ENCODE assay signal across 10 cellular contexts in genomic region chr3:184757010-184757651, GRCh38. TPM values are rescaled to one million over a fixed set of nuclear protein-coding genes. Genes with fewer than 3 reads are reported as not detected.
DNase-seq lines count a peak whose midpoint lies in the region; ATAC-seq, FAIRE-seq and TF ChIP-seq lines count a peak whose summit lies in the region.
"Had no signal": no experiment of that assay in that cellular context is flagged by ENCODE, and none has a peak within 500 bp of the region (broad histone marks: within the 10 kb centered on the region; RNA-seq: fewer than 3 reads in every experiment).

No MANE protein-coding gene starts in this region.

- CTCF ChIA-PET in GM12878 (lab: Yijun Ruan, JAX) = interaction anchor here (0.6 kb wide), 1 partner anchor 178 kb away, joined by 3 read pairs; no protein-coding TSS in a partner anchor

- peak overlapping the region; percentile 44 for H3K4me2 ChIP-seq in GM12878 (ENCODE audit: control insufficient read depth, insufficient read depth)

- 33% methylated on average over 17 of the region's 17 CpGs for WGBS in GM12878 (ENCODE audit: insufficient coverage, insufficient replicate concordance, low lambda C conversion rate, missing lambda C conversion rate)

- ATAC-seq in GM12878 (peak; percentile 53), left lung (peak; percentile 68), GM21825 (IDR thresholded peaks at IDR 0.05; ENCODE audit: unreplicated experiment) (no peak), GM21717 (IDR thresholded peaks at IDR 0.05; ENCODE audit: unreplicated experiment) (no peak), GM18520 (IDR thresholded peaks at IDR 0.05; ENCODE audit: unreplicated experiment) (no peak)

- H4K20me1 ChIP-seq in GM12878 (ENCODE audit: control insufficient read depth, insufficient read depth) = no peaks in the 10 kb centered on the region

- in situ Hi-C loops in GM12878 (cut with MboI) = no loop called here

- H3K27me3 ChIP-seq in MG63 (no peaks in the 10 kb centered on the region), GM12878 (replicated peaks in 1 of 2; ENCODE audit: control insufficient read depth in 2 of 2, insufficient read depth in 2 of 2, low read length in 1 of 2) (no peaks in the 10 kb centered on the region), left lung (no peaks in the 10 kb centered on the region)

- intact Hi-C loops in GM12878 (cut with micrococcal nuclease; ENCODE audit: unreplicated experiment) = no loop called here
- intact Hi-C loops in left lung (cut with DNase I) = no loop called here

- SMC1A ChIA-PET in GM12878 (lab: Charles Lee; ENCODE audit: uncharacterized antibody, unreplicated experiment) = no interaction called here

- peak overlapping the region; percentile 48 for H2AFZ ChIP-seq in GM12878 (ENCODE audit: control insufficient read depth, low read depth, low read length)

- TF ChIP-seq RAD21 in GM12878 (IDR thresholded peaks at IDR 0.05; ENCODE audit: insufficient read depth, low read depth, low read length) = no peak

- FAIRE-seq in GM12878 (lab: Jason Lieb, UNC) = no peak
- FAIRE-seq: frontal cortex had no signal

- TF ChIP-seq CTCF in GM12878 (IDR thresholded peaks at IDR 0.05 in 2 of 3, conservative IDR thresholded peaks at IDR 0.05 in 1 of 3; ENCODE audit: control insufficient read depth in 2 of 3, extremely low read depth in 1 of 3, insufficient read depth in 1 of 3, low read depth in 3 of 3, low read length in 3 of 3) (no peak), left lung (IDR thresholded peaks at IDR 0.05) (no peak)

- H3K79me2 ChIP-seq in GM12878 (ENCODE audit: control insufficient read depth, insufficient read depth, low read length) = no peaks in the 10 kb centered on the region

- POLR2A ChIA-PET in GM12878 (lab: Charles Lee) = interaction anchor here (0.5 kb wide), 1 partner anchor 205 kb away, joined by 3 read pairs; no protein-coding TSS in a partner anchor

- no peaks in the 10 kb centered on the region for H3K9me3 ChIP-seq in MG63
- H3K9me3 ChIP-seq in GM12878 (replicated peaks; ENCODE audit: control insufficient read depth, insufficient read depth, low read length) = no peaks in the 10 kb centered on the region
- H3K9me3 ChIP-seq in left lung = no peaks in the 10 kb centered on the region

- TF ChIP-seq POLR2A in GM12878 (IDR thresholded peaks at IDR 0.05; ENCODE audit: low read depth, low read length) = no peak

- no peaks in the 10 kb centered on the region for H3K36me3 ChIP-seq in MG63
- H3K36me3 ChIP-seq in GM12878 (ENCODE audit: control insufficient read depth in 2 of 2, insufficient read depth in 2 of 2, low read length in 1 of 2) = no peaks in the 10 kb centered on the region
- no peaks in the 10 kb centered on the region for H3K36me3 ChIP-seq in left lung

- no peak for TF ChIP-seq EP300 in GM12878 (IDR thresholded peaks at IDR 0.05; ENCODE audit: borderline replicate concordance in 1 of 2, control insufficient read depth in 1 of 2, low read depth in 2 of 2, low read length in 2 of 2)

- no TSS peak for BruUV-seq in GM12878 (replicated peaks; lab: Mats Ljungman, UMichigan)

- H3K4me1 ChIP-seq in GM12878 (ENCODE audit: control insufficient read depth, insufficient read depth, low read length) = peaks cover 4% of the 10 kb centered on the region; the same call in 1 of the 2 replicates
- no peaks in the 10 kb centered on the region for H3K4me1 ChIP-seq in left lung

- RAD21 ChIA-PET in GM12878 (lab: Charles Lee; ENCODE audit: unreplicated experiment) = no interaction called here

- no peak overlapping the region for H3K9ac ChIP-seq in GM12878 (ENCODE audit: control insufficient read depth, insufficient read depth, low read length)

- DNase-seq in MG63 (peak; percentile 91), GM12878 (ENCODE audit: low read depth, low spot score) (no peak), left lung (peak in 1 of 2 donors; percentile 64), superior temporal gyrus (ENCODE audit: extremely low spot score) (peak; percentile 64), NCI-H1436 (lab: John Stamatoyannopoulos, UW) (no peak)
- DNase-seq: stimulated activated naive CD4-positive, alpha-beta T cell had no signal

- H3K4me3 ChIP-seq in MG63 = 0 out of 2 replicates have a peak overlapping the region, but pooled peaks have one; percentile 5
- H3K4me3 ChIP-seq in GM12878 = no peak overlapping the region
- no peak overlapping the region for H3K4me3 ChIP-seq in left lung

- H3K27ac ChIP-seq in GM12878 (ENCODE audit: control insufficient read depth, insufficient read depth) (no peak overlapping the region), left lung (peak overlapping the region; percentile 1 to 39)

TF ChIP-seq in GM12878, 131 proteins besides CTCF, POLR2A, EP300 and RAD21 (continues in another document):
- TF ChIP-seq MYC (IDR thresholded peaks at IDR 0.05; ENCODE audit: insufficient read depth, insufficient read length, insufficient replicate concordance, low read length, severe bottlenecking) (no peak), MLLT1 (IDR thresholded peaks at IDR 0.05) (no peak), ZNF274 (IDR thresholded peaks at IDR 0.05; ENCODE audit: insufficient read depth, insufficient read length) (no peak), RELA (IDR thresholded peaks at IDR 0.05; ENCODE audit: borderline replicate concordance, partially characterized antibody) (no peak), STAT1 (conservative IDR thresholded peaks at IDR 0.05) (no peak), RELB (IDR thresholded peaks at IDR 0.05; ENCODE audit: low read depth) (no peak), RFX5 (IDR thresholded peaks at IDR 0.05; ENCODE audit: low read depth, low read length) (no peak)

RNA-seq across cellular contexts. Expression of gene MAGEF1, which starts 45.3 kb away (rescaled TPM):
- 25.6 and 30.3 TPM in 2 replicates for total RNA-seq in MG63 (2014; rRNA removed; shearing (Covaris generic); ENCODE audit: low replicate concordance)
- total RNA-seq in GM12878 (2013; cell fraction: nucleolus; rRNA removed) = 11.0 and 11.1 TPM in 2 replicates
- 29.1 and 33.2 TPM in 2 replicates for total RNA-seq in GM12878 (2014; rRNA removed)
- 20.6 and 22.2 TPM in 2 replicates for total RNA-seq in GM12878 (2014; rRNA removed; fragmentation: Illumina TruSeq; extraction: Trizol)
- 29.5 and 33.1 TPM in 2 replicates for total RNA-seq in GM12878 (2021)
- 13.2 TPM for polyA plus RNA-seq in GM12878 (2011; ENCODE audit: low read depth)
- polyA plus RNA-seq in GM12878 (2011; rRNA removed) = 25.1 and 28.6 TPM in 2 replicates
- 15.5 and 22.0 TPM in 2 replicates for polyA plus RNA-seq in GM12878 (2011; cell fraction: cytosol; rRNA removed)
- polyA plus RNA-seq in GM12878 (2011; cell fraction: nucleus; rRNA removed) = 13.8 and 19.9 TPM in 2 replicates
- 17.6 and 24.6 TPM in 2 replicates for polyA plus RNA-seq in GM12878 (2012)
- polyA plus RNA-seq in GM12878 (2014; fragmentation: Illumina TruSeq; extraction: Trizol) = 16.0 and 20.0 TPM in 2 replicates
- polyA plus RNA-seq in GM12878 (2014; fragmentation: Nextera tagmentation; extraction: Ambion mirVana) = 1 to 10 TPM; 2.3 to 8.1 TPM
- polyA plus RNA-seq in GM12878 (2014; rRNA removed) = 44.5 and 44.8 TPM in 2 replicates
- polyA plus RNA-seq in GM12878 (2016; fragmentation: Nextera tagmentation; extraction: Ambion mirVana) = 10 to 100 TPM; 54.3 to 62.2 TPM
- polyA minus RNA-seq in GM12878 (2011; rRNA and poly(A)+ RNA removed) = 6.6 and 9.0 TPM in 2 replicates
- polyA minus RNA-seq in GM12878 (2011; cell fraction: cytosol; rRNA and poly(A)+ RNA removed) = 4.5 and 7.2 TPM in 2 replicates
- polyA minus RNA-seq in GM12878 (2011; cell fraction: nucleus; rRNA and poly(A)+ RNA removed) = 4.6 and 8.4 TPM in 2 replicates
- 10 to 100 TPM; 27.8 to 34.8 TPM for total RNA-seq in left lung

RNA-seq across cellular contexts. Expression of gene VPS8, which starts 54.8 kb away (rescaled TPM):
- 34.6 and 40.1 TPM in 2 replicates for total RNA-seq in MG63 (2014; rRNA removed; shearing (Covaris generic); ENCODE audit: low replicate concordance)
- 402 and 419 TPM in 2 replicates for total RNA-seq in GM12878 (2013; cell fraction: nucleolus; rRNA removed)
- total RNA-seq in GM12878 (2014; rRNA removed) (23.2 and 35.9 TPM in 2 replicates), GM12878 (2014; rRNA removed; fragmentation: Illumina TruSeq; extraction: Trizol) (34.7 and 35.5 TPM in 2 replicates), GM12878 (2021) (27.6 and 29.3 TPM in 2 replicates), left lung (100 to 1,000 TPM in 1 of 2 donors, 10 to 100 TPM in 1; 65.7 to 114 TPM)
- polyA plus RNA-seq in GM12878 (2011; ENCODE audit: low read depth) = 11.3 TPM
- polyA plus RNA-seq in GM12878 (2011; rRNA removed) (32.7 and 50.5 TPM in 2 replicates), GM12878 (2014; fragmentation: Illumina TruSeq; extraction: Trizol) (18.4 and 24.1 TPM in 2 replicates), GM12878 (2014; fragmentation: Nextera tagmentation; extraction: Ambion mirVana) (10 to 100 TPM in 1 of 2 experiments, 1 to 10 TPM in 1; 8.9 to 11.4 TPM), GM12878 (2014; rRNA removed) (14.5 and 17.5 TPM in 2 replicates), GM12878 (2016; fragmentation: Nextera tagmentation; extraction: Ambion mirVana) (10 to 100 TPM; 18.7 to 23.9 TPM)
- polyA plus RNA-seq in GM12878 (2011; cell fraction: cytosol; rRNA removed) = 11.0 and 12.0 TPM in 2 replicates
- polyA plus RNA-seq in GM12878 (2011; cell fraction: nucleus; rRNA removed) = 72.5 and 77.4 TPM in 2 replicates
- polyA plus RNA-seq in GM12878 (2012) = 12.1 and 13.5 TPM in 2 replicates
- 72.2 and 93.0 TPM in 2 replicates for polyA minus RNA-seq in GM12878 (2011; rRNA and poly(A)+ RNA removed)
- polyA minus RNA-seq in GM12878 (2011; cell fraction: cytosol; rRNA and poly(A)+ RNA removed) = 13.5 and 15.2 TPM in 2 replicates
- 135 and 225 TPM in 2 replicates for polyA minus RNA-seq in GM12878 (2011; cell fraction: nucleus; rRNA and poly(A)+ RNA removed)

Comparison
In these comparisons a context has a peak if more than half of its experiments do, and no peak if none do; other contexts are left out.
1. DNase-seq: peak in MG63 (single experiment) and superior temporal gyrus (single experiment); none in GM12878 (single experiment) and NCI-H1436 (single experiment).
2. ATAC-seq: peak in GM12878 (single experiment) and left lung (single experiment); none in GM21825 (single experiment), GM21717 (single experiment) and GM18520 (single experiment).